ENCODE assay signal across 18 cellular contexts in the genomic region with DNA sequence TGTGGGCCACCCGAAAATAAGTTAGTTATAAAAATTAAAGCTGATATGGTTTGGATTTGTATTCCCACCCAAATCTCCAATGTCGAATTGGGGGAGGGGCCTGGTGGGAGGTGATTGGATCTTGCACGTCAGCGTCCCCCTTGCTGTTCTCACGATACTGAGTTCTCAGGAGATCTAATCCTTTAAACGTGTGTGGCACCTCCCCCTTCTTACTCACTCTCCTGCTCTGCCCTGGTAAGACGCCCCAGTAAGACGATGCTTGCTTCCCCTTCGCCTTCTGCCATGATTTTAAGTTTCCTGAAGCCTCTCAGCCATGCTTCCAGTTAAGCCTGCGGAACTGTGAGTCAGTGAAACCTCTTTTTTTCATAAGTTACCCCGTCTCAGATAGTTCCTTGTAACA. TPM values are rescaled to one million over a fixed set of nuclear protein-coding genes. Genes with fewer than 3 reads are reported as not detected.
DNase-seq lines count a peak whose midpoint lies in the region; ATAC-seq and TF ChIP-seq lines count a peak whose summit lies in the region.
"Had no signal": no experiment of that assay in that cellular context is flagged by ENCODE, and none has a peak within 500 bp of the region (broad histone marks: within the 10 kb centered on the region; RNA-seq: fewer than 3 reads in every experiment).

No MANE protein-coding gene starts in this region.

- no peak overlapping the region for H3K27ac Mint-ChIP-seq in endothelial cell (ENCODE audit: unreplicated experiment)
- H3K27ac Mint-ChIP-seq: activated T-helper 17 cell treated with anti-CD3 and anti-CD28 coated beads, Interleukin-2, amount 50 U/mL, for 72 hours; natural killer cell treated with Interleukin-12 subunit alpha and Interleukin-12 subunit beta and Interleukin-15 and Interleukin-18, amount 100 ng/mL, for 72 hours; T-helper 2 cell treated with Interferon-gamma antibody and Interleukin-4, amounts not matched to agents 5 μg/mL and 100 μg/mL, for 36 hours had no signal

- no peak overlapping the region for H3K4me2 ChIP-seq in BLaER1
- H3K4me2 ChIP-seq: hepatocyte had no signal

- DNase-seq in MV-4-11 (lab: John Stamatoyannopoulos, UW) (peak; percentile 59), SK-N-DZ (ENCODE audit: low spot score) (peak; percentile 49), foreskin keratinocyte (no peak), EL (no peak), NK-92 (lab: John Stamatoyannopoulos, UW; ENCODE audit: unreplicated experiment) (no peak), AG20443 (ENCODE audit: low spot score) (no peak), endothelial cell (ENCODE audit: low spot score) (no peak)
- DNase-seq: activated CD4-positive, CD25-positive, alpha-beta regulatory T cell treated with anti-CD3 and anti-CD28 coated beads, Interleukin-2, amount 50 U/mL, for 72 hours; GF-D8; kidney; small intestine; stimulated activated CD4-positive, alpha-beta T cell treated with anti-CD3 and anti-CD28 coated beads, Interleukin-4, amount 100 ng/mL, for 24 hours had no signal

- TF ChIP-seq CTCF in foreskin keratinocyte (conservative IDR thresholded peaks at IDR 0.05) (no peak), endothelial cell (IDR thresholded peaks at IDR 0.05; ENCODE audit: unreplicated experiment) (no peak)

- H3K4me1 ChIP-seq in BLaER1 (peaks cover 4% of the 10 kb centered on the region; the same call in 1 of the 2 replicates), foreskin keratinocyte (no peaks in the 10 kb centered on the region)

- no peak overlapping the region for H3K4me3 ChIP-seq in BLaER1
- H3K4me3 ChIP-seq: hepatocyte had no signal

- H3K36me3 ChIP-seq in BLaER1, result no peaks in the 10 kb centered on the region

- H3K27me3 ChIP-seq in BLaER1, result no peaks in the 10 kb centered on the region
- H3K27me3 ChIP-seq in foreskin keratinocyte, result no peaks in the 10 kb centered on the region
- H3K27me3 ChIP-seq: hepatocyte had no signal

- H3K36me3 Mint-ChIP-seq in endothelial cell (ENCODE audit: low read depth, unreplicated experiment), result no peaks in the 10 kb centered on the region
- H3K36me3 Mint-ChIP-seq: natural killer cell treated with Interleukin-12 subunit alpha and Interleukin-12 subunit beta and Interleukin-15 and Interleukin-18, amount 100 ng/mL, for 72 hours had no signal

- no peaks in the 10 kb centered on the region for H3K27me3 Mint-ChIP-seq in endothelial cell (ENCODE audit: unreplicated experiment)

- H4K20me1 ChIP-seq in BLaER1, result no peaks in the 10 kb centered on the region

- ATAC-seq in foreskin keratinocyte, result peak; percentile 43
- ATAC-seq: activated T-helper 17 cell treated with anti-CD3 and anti-CD28 coated beads, Interleukin-2, amount 50 U/mL, for 72 hours; natural killer cell treated with Interleukin-12 subunit alpha and Interleukin-12 subunit beta and Interleukin-15 and Interleukin-18, amount 100 ng/mL, for 72 hours had no signal

- no peaks in the 10 kb centered on the region for H3K9me3 ChIP-seq in BLaER1

- no peak overlapping the region for H3K27ac ChIP-seq in BLaER1
- H3K27ac ChIP-seq in foreskin keratinocyte, result no peak overlapping the region
- H3K27ac ChIP-seq: hepatocyte had no signal

- no peak overlapping the region for H3K4me3 Mint-ChIP-seq in endothelial cell (ENCODE audit: unreplicated experiment)
- H3K4me3 Mint-ChIP-seq: activated T-helper 17 cell treated with anti-CD3 and anti-CD28 coated beads, Interleukin-2, amount 50 U/mL, for 72 hours; natural killer cell treated with Interleukin-12 subunit alpha and Interleukin-12 subunit beta and Interleukin-15 and Interleukin-18, amount 100 ng/mL, for 72 hours; T-helper 2 cell treated with Interferon-gamma antibody and Interleukin-4, amounts not matched to agents 5 μg/mL and 100 μg/mL, for 36 hours had no signal

- no peaks in the 10 kb centered on the region for H3K9me3 Mint-ChIP-seq in endothelial cell (ENCODE audit: unreplicated experiment)
- H3K9me3 Mint-ChIP-seq: activated T-helper 17 cell treated with anti-CD3 and anti-CD28 coated beads, Interleukin-2, amount 50 U/mL, for 72 hours; natural killer cell treated with Interleukin-12 subunit alpha and Interleukin-12 subunit beta and Interleukin-15 and Interleukin-18, amount 100 ng/mL, for 72 hours; T-helper 2 cell treated with Interferon-gamma antibody and Interleukin-4, amounts not matched to agents 5 μg/mL and 100 μg/mL, for 36 hours had no signal

- peaks cover 4% of the 10 kb centered on the region for H3K4me1 Mint-ChIP-seq in endothelial cell (ENCODE audit: unreplicated experiment)

- 0 out of 2 replicates have a peak overlapping the region, but pooled peaks have one; percentile 4 for H3K9ac ChIP-seq in BLaER1

RNA-seq across cellular contexts. Expression of a gene that starts 35.4 kb away (rescaled TPM):
- polyA plus RNA-seq in SK-N-DZ (2014; cell fraction: cytosol; rRNA removed), result not detected in 2 replicates
- polyA plus RNA-seq in SK-N-DZ (2014; cell fraction: nucleus; rRNA removed), result 1.2 and 2.6 TPM in 2 replicates
- 1.6 and 4.3 TPM in 2 replicates for total RNA-seq in foreskin keratinocyte
- polyA plus RNA-seq in foreskin keratinocyte, result 2.0 and 4.4 TPM in 2 replicates
- 2.5 TPM for total RNA-seq in endothelial cell (ENCODE audit: unreplicated experiment)
- polyA plus RNA-seq: fibroblast of lung had no signal

RNA-seq across cellular contexts. Expression of a gene that starts 43.6 kb away (rescaled TPM):
- polyA plus RNA-seq in SK-N-DZ (2014; cell fraction: cytosol; rRNA removed), result 10.5 and 17.7 TPM in 2 replicates
- polyA plus RNA-seq in SK-N-DZ (2014; cell fraction: nucleus; rRNA removed), result 21.5 and 28.3 TPM in 2 replicates
- total RNA-seq in foreskin keratinocyte (16.8 and 18.6 TPM in 2 replicates), endothelial cell (ENCODE audit: unreplicated experiment) (35.6 TPM)
- 11.9 and 12.3 TPM in 2 replicates for polyA plus RNA-seq in foreskin keratinocyte

Comparison
In these comparisons a context has a peak if more than half of its experiments do, and no peak if none do; other contexts are left out.
1. DNase-seq: peak in MV-4-11 (single experiment) and SK-N-DZ (single experiment); none in foreskin keratinocyte (0 of 2), EL (single experiment), NK-92 (single experiment), AG20443 (single experiment) and endothelial cell (single experiment).